ENCODE assay signal across 34 cellular contexts in the genomic region with DNA sequence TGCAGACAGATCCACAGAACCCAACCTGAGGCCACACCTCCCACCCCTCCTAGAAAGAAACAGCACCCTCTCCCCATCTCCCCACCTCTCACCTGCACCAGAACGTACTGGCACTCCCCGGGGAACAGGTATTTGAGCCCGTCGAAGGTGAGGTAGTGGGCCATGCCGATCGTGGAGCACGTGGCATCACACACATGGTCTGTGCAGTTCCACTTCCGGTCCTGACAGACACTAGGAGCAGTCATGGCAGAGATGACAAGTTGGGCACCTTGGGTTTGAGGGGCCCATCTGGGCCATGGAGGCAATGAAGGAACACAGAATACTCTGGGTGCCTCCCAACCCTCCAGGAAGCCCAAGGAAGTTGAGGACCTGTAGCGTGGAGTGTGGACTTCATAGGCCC.
"Had no signal": no experiment of that assay in that cellular context is flagged by ENCODE, and none has a peak within 500 bp of the region (broad histone marks: within the 10 kb centered on the region; RNA-seq: fewer than 3 reads in every experiment).

No MANE protein-coding gene starts in this region.

- H3K9me3 Mint-ChIP-seq: activated CD4-positive, alpha-beta memory T cell treated with anti-CD3 and anti-CD28 coated beads for 36 hours; activated CD4-positive, alpha-beta T cell treated with anti-CD3 and anti-CD28 coated beads, Interleukin-2, amount 10 ng/mL, durations not matched to agents 24 days and 14 days; activated naive CD4-positive, alpha-beta T cell treated with anti-CD3 and anti-CD28 coated beads for 36 hours; activated naive CD4-positive, alpha-beta T cell treated with anti-CD3 and anti-CD28 coated beads, Interleukin-2, amount 50 U/mL, for 24 hours; activated naive CD8-positive, alpha-beta T cell treated with anti-CD3 and anti-CD28 coated beads for 36 hours; activated naive CD8-positive, alpha-beta T cell treated with anti-CD3 and anti-CD28 coated beads, Interleukin-2, amount 50 U/mL, for 24 hours; activated T-helper 1 cell treated with anti-CD3 and anti-CD28 coated beads, Interleukin-12 subunit alpha, Interleukin-12 subunit beta, Interleukin-2, Interleukin-4 antibody, amounts not matched to agents 30 ng/mL and 10 ng/mL and 1 ng/mL, durations not matched to agents 14 hours and 24 hours and 36 hours; activated T-helper 2 cell treated with anti-CD3 and anti-CD28 coated beads, Interferon-gamma antibody, Interleukin-2, Interleukin-4, amounts not matched to agents 10 μg/mL and 5 μg/mL and 100 μg/mL, durations not matched to agents 14 hours and 24 hours and 36 hours; brain; central memory CD8-positive, alpha-beta T cell; effector memory CD8-positive, alpha-beta T cell; T-helper 2 cell treated with Interferon-gamma antibody and Interleukin-4, amounts not matched to agents 5 μg/mL and 100 μg/mL, for 36 hours had no signal

- H3K36me3 Mint-ChIP-seq: activated CD4-positive, alpha-beta memory T cell treated with anti-CD3 and anti-CD28 coated beads for 36 hours; activated CD8-positive, alpha-beta memory T cell treated with anti-CD3 and anti-CD28 coated beads, Interleukin-2, amount 10 ng/mL, durations not matched to agents 7 days and 5 days; activated naive CD4-positive, alpha-beta T cell treated with anti-CD3 and anti-CD28 coated beads, Interleukin-2, amount 50 U/mL, for 24 hours; activated naive CD8-positive, alpha-beta T cell treated with anti-CD3 and anti-CD28 coated beads for 36 hours; brain had no signal

- H3K27ac Mint-ChIP-seq: activated CD4-positive, alpha-beta memory T cell treated with anti-CD3 and anti-CD28 coated beads for 36 hours; activated CD4-positive, alpha-beta T cell treated with anti-CD3 and anti-CD28 coated beads for 36 hours; activated CD4-positive, alpha-beta T cell treated with anti-CD3 and anti-CD28 coated beads, Interleukin-2, amount 10 ng/mL, durations not matched to agents 24 days and 14 days; activated CD8-positive, alpha-beta memory T cell treated with anti-CD3 and anti-CD28 coated beads, Interleukin-2, amount 10 ng/mL, durations not matched to agents 7 days and 5 days; activated CD8-positive, alpha-beta T cell treated with anti-CD3 and anti-CD28 coated beads, Interleukin-2, amount 10 ng/mL, durations not matched to agents 7 days and 5 days; activated naive CD4-positive, alpha-beta T cell treated with anti-CD3 and anti-CD28 coated beads for 36 hours; activated naive CD4-positive, alpha-beta T cell treated with anti-CD3 and anti-CD28 coated beads, Interleukin-2, amount 50 U/mL, for 24 hours; activated naive CD8-positive, alpha-beta T cell treated with anti-CD3 and anti-CD28 coated beads for 36 hours; activated naive CD8-positive, alpha-beta T cell treated with anti-CD3 and anti-CD28 coated beads, Interleukin-2, amount 50 U/mL, for 24 hours; activated T-helper 1 cell treated with anti-CD3 and anti-CD28 coated beads, Interleukin-12 subunit alpha, Interleukin-12 subunit beta, Interleukin-2, Interleukin-4 antibody, amounts not matched to agents 30 ng/mL and 10 ng/mL and 1 ng/mL, durations not matched to agents 14 hours and 24 hours and 36 hours; activated T-helper 2 cell treated with anti-CD3 and anti-CD28 coated beads, Interferon-gamma antibody, Interleukin-2, Interleukin-4, amounts not matched to agents 10 μg/mL and 5 μg/mL and 100 μg/mL, durations not matched to agents 14 hours and 24 hours and 36 hours; brain; effector memory CD8-positive, alpha-beta T cell; T-helper 17 cell; T-helper 2 cell treated with Interferon-gamma antibody and Interleukin-4, amounts not matched to agents 5 μg/mL and 100 μg/mL, for 36 hours had no signal

- H3K9me3 ChIP-seq: adrenal gland, breast epithelium had no signal

- H3K27me3 Mint-ChIP-seq: activated CD4-positive, alpha-beta memory T cell treated with anti-CD3 and anti-CD28 coated beads for 36 hours; activated CD4-positive, alpha-beta T cell treated with anti-CD3 and anti-CD28 coated beads, Interleukin-2, amount 10 ng/mL, durations not matched to agents 24 days and 14 days; activated naive CD4-positive, alpha-beta T cell treated with anti-CD3 and anti-CD28 coated beads, Interleukin-2, amount 50 U/mL, for 24 hours; activated naive CD8-positive, alpha-beta T cell treated with anti-CD3 and anti-CD28 coated beads for 36 hours; activated naive CD8-positive, alpha-beta T cell treated with anti-CD3 and anti-CD28 coated beads, Interleukin-2, amount 50 U/mL, for 24 hours had no signal

- H3K36me3 ChIP-seq: adrenal gland, breast epithelium, cardiac muscle cell had no signal

- H3K27me3 ChIP-seq: adrenal gland, breast epithelium, cardiac muscle cell had no signal

- DNase-seq: activated CD4-positive, alpha-beta memory T cell treated with anti-CD3 and anti-CD28 coated beads for 36 hours; activated CD4-positive, alpha-beta T cell treated with anti-CD3 and anti-CD28 coated beads for 36 hours; activated CD4-positive, alpha-beta T cell treated with anti-CD3 and anti-CD28 coated beads, Interleukin-2, amount 10 ng/mL, durations not matched to agents 24 days and 14 days; activated CD4-positive, CD25-positive, alpha-beta regulatory T cell; activated CD4-positive, CD25-positive, alpha-beta regulatory T cell treated with anti-CD3 and anti-CD28 coated beads, Interleukin-2, amount 50 U/mL, for 72 hours; activated CD8-positive, alpha-beta memory T cell treated with anti-CD3 and anti-CD28 coated beads, Interleukin-2, amount 10 ng/mL, durations not matched to agents 7 days and 5 days; activated CD8-positive, alpha-beta memory T cell treated with anti-CD3 and anti-CD28 coated beads, Interleukin-2, amount 50 U/mL, for 4 hours; activated CD8-positive, alpha-beta T cell treated with anti-CD3 and anti-CD28 coated beads, Interleukin-2, amount 10 ng/mL, durations not matched to agents 7 days and 5 days; activated effector memory CD4-positive, alpha-beta T cell treated with anti-CD3 and anti-CD28 coated beads, Interleukin-2, amount 50 U/mL, for 16 hours; activated naive CD4-positive, alpha-beta T cell treated with anti-CD3 and anti-CD28 coated beads for 36 hours; activated naive CD8-positive, alpha-beta T cell treated with anti-CD3 and anti-CD28 coated beads for 36 hours; activated naive CD8-positive, alpha-beta T cell treated with anti-CD3 and anti-CD28 coated beads, Interleukin-2, amount 50 U/mL, for 24 hours; activated T-cell treated with anti-CD3 and anti-CD28 coated beads, Interleukin-2, amount 50 U/mL, for 1 hour; activated T-cell treated with anti-CD3 and anti-CD28 coated beads, Interleukin-2, amount 50 U/mL, for 48 hours; adrenal gland; amygdala; cortex of kidney; dermis blood vessel endothelial cell; effector CD4-positive, alpha-beta T cell; effector memory CD8-positive, alpha-beta T cell; foreskin fibroblast; T-helper 1 cell; T-helper 17 cell; T1000 had no signal

- H3K4me3 ChIP-seq: adrenal gland, breast epithelium, cardiac muscle cell had no signal

- H3K4me1 Mint-ChIP-seq: activated CD4-positive, alpha-beta T cell treated with anti-CD3 and anti-CD28 coated beads for 36 hours; activated CD4-positive, alpha-beta T cell treated with anti-CD3 and anti-CD28 coated beads, Interleukin-2, amount 10 ng/mL, durations not matched to agents 24 days and 14 days; activated CD8-positive, alpha-beta memory T cell treated with anti-CD3 and anti-CD28 coated beads, Interleukin-2, amount 10 ng/mL, durations not matched to agents 7 days and 5 days; activated naive CD4-positive, alpha-beta T cell treated with anti-CD3 and anti-CD28 coated beads, Interleukin-2, amount 50 U/mL, for 24 hours; activated naive CD8-positive, alpha-beta T cell treated with anti-CD3 and anti-CD28 coated beads for 36 hours; activated naive CD8-positive, alpha-beta T cell treated with anti-CD3 and anti-CD28 coated beads, Interleukin-2, amount 50 U/mL, for 24 hours; central memory CD8-positive, alpha-beta T cell had no signal

- H3K27ac ChIP-seq: adrenal gland, breast epithelium, cardiac muscle cell had no signal

- H3K4me3 Mint-ChIP-seq: activated CD4-positive, alpha-beta memory T cell treated with anti-CD3 and anti-CD28 coated beads for 36 hours; activated CD4-positive, alpha-beta T cell treated with anti-CD3 and anti-CD28 coated beads for 36 hours; activated CD4-positive, alpha-beta T cell treated with anti-CD3 and anti-CD28 coated beads, Interleukin-2, amount 10 ng/mL, durations not matched to agents 24 days and 14 days; activated CD8-positive, alpha-beta memory T cell treated with anti-CD3 and anti-CD28 coated beads, Interleukin-2, amount 10 ng/mL, durations not matched to agents 7 days and 5 days; activated CD8-positive, alpha-beta T cell treated with anti-CD3 and anti-CD28 coated beads, Interleukin-2, amount 10 ng/mL, durations not matched to agents 7 days and 5 days; activated naive CD4-positive, alpha-beta T cell treated with anti-CD3 and anti-CD28 coated beads for 36 hours; activated naive CD4-positive, alpha-beta T cell treated with anti-CD3 and anti-CD28 coated beads, Interleukin-2, amount 50 U/mL, for 24 hours; activated naive CD8-positive, alpha-beta T cell treated with anti-CD3 and anti-CD28 coated beads for 36 hours; activated naive CD8-positive, alpha-beta T cell treated with anti-CD3 and anti-CD28 coated beads, Interleukin-2, amount 50 U/mL, for 24 hours; activated T-helper 1 cell treated with anti-CD3 and anti-CD28 coated beads, Interleukin-12 subunit alpha, Interleukin-12 subunit beta, Interleukin-2, Interleukin-4 antibody, amounts not matched to agents 30 ng/mL and 10 ng/mL and 1 ng/mL, durations not matched to agents 14 hours and 24 hours and 36 hours; brain; central memory CD8-positive, alpha-beta T cell; effector memory CD8-positive, alpha-beta T cell; T-helper 17 cell; T-helper 2 cell treated with Interferon-gamma antibody and Interleukin-4, amounts not matched to agents 5 μg/mL and 100 μg/mL, for 36 hours had no signal

- FAIRE-seq: endometrium, frontal cortex had no signal

- H3K4me1 ChIP-seq: adrenal gland, breast epithelium had no signal
